ENCODE assay signal across 12 cellular contexts in the genomic region with DNA sequence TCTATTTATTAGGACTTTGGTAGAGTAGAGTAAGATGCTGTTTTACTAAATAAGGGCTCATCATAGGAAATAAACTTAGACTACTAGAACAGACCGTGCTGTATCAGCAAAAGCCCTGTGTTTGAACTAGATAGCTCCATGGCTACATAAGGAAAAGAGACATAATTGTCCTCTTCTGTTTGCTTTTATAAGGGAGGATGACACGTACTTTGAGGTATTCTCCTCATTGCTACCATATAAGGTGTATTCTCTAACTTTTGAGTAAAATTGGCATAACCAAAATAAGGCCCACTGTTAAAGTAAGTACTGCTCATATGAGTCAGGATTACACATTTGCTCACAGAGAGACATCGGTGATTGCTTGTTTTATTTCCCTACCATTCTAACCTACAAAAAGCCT.
DNase-seq lines count a peak whose midpoint lies in the region; ATAC-seq and TF ChIP-seq lines count a peak whose summit lies in the region.
"Had no signal": no experiment of that assay in that cellular context is flagged by ENCODE, and none has a peak within 500 bp of the region (broad histone marks: within the 10 kb centered on the region; RNA-seq: fewer than 3 reads in every experiment).

No MANE protein-coding gene starts in this region.

- WGBS in sigmoid colon, 2 donors, result 41 to 71% methylated on average over 3 of the region's 3 CpGs
- WGBS in suprapubic skin, result 89% methylated on average over 3 of the region's 3 CpGs
- 92 to 98% methylated on average over 3 of the region's 3 CpGs for WGBS in thyroid gland, 2 donors

- no peak for TF ChIP-seq CTCF in RWPE2 (IDR thresholded peaks at IDR 0.05; ENCODE audit: poor library complexity, severe bottlenecking)
- no peak for TF ChIP-seq CTCF in fibroblast of the aortic adventitia (IDR thresholded peaks at IDR 0.05; ENCODE audit: insufficient read depth, low read length)
- no peak for TF ChIP-seq CTCF in sigmoid colon (IDR thresholded peaks at IDR 0.05)
- TF ChIP-seq CTCF in suprapubic skin (IDR thresholded peaks at IDR 0.05), result no peak
- no peak for TF ChIP-seq CTCF in thyroid gland (IDR thresholded peaks at IDR 0.05)

- no peaks in the 10 kb centered on the region for H3K27me3 ChIP-seq in RWPE2 (ENCODE audit: insufficient read depth, poor library complexity, severe bottlenecking)
- no peaks in the 10 kb centered on the region for H3K27me3 ChIP-seq in sigmoid colon
- H3K27me3 ChIP-seq in suprapubic skin, result no peaks in the 10 kb centered on the region
- no peaks in the 10 kb centered on the region for H3K27me3 ChIP-seq in thyroid gland

- H3K4me3 ChIP-seq in RWPE2 (ENCODE audit: severe bottlenecking) (no peak overlapping the region), fibroblast of the aortic adventitia (ENCODE audit: low read depth, low read length) (no peak overlapping the region), sigmoid colon (no peak overlapping the region), suprapubic skin (no peak overlapping the region), thyroid gland (replicated peaks in 1 of 3) (no peak overlapping the region)

- intact Hi-C loops in sigmoid colon (cut with DNase I), result no loop called here
- intact Hi-C loops in thyroid gland (cut with DNase I), result no loop called here

- H3K27ac ChIP-seq in RWPE2 (ENCODE audit: poor library complexity, severe bottlenecking) (peak overlapping the region; percentile 88), sigmoid colon (peak overlapping the region in 3 of 4 donors; percentile 30 to 84 (median 52)), suprapubic skin (no peak overlapping the region), thyroid gland (no peak overlapping the region)

- H3K4me1 ChIP-seq in RWPE2 (ENCODE audit: insufficient read depth, poor library complexity, severe bottlenecking) (peaks cover 36% of the 10 kb centered on the region), sigmoid colon (peaks cover 0 to 65% (median 54%) of the 10 kb centered on the region in 4 donors), suprapubic skin (peaks cover 14% of the 10 kb centered on the region), thyroid gland (peaks cover 0 to 4% of the 10 kb centered on the region in 2 donors)

- H3K9me3 ChIP-seq in RWPE2 (ENCODE audit: severe bottlenecking) (no peaks in the 10 kb centered on the region), sigmoid colon (peaks cover 0 to 2% (median 0%) of the 10 kb centered on the region in 4 donors), suprapubic skin (no peaks in the 10 kb centered on the region), thyroid gland (no peaks in the 10 kb centered on the region)

- ATAC-seq in RWPE2 (ENCODE audit: low read depth), result peak; percentile 88
- no peak for ATAC-seq in HG03025 (IDR thresholded peaks at IDR 0.05; ENCODE audit: low FRiP score, unreplicated experiment)
- ATAC-seq: activated CD4-positive, CD25-positive, alpha-beta regulatory T cell treated with anti-CD3 and anti-CD28 coated beads, Interleukin-2, amount 50 U/mL, for 24 hours had no signal

- peak; percentile 97 for DNase-seq in EH (ENCODE audit: low read depth)
- DNase-seq in RWPE2 (ENCODE audit: low spot score), result no peak
- DNase-seq in fibroblast of the aortic adventitia (ENCODE audit: low read depth), result peak; percentile 53
- DNase-seq in sigmoid colon, result no peak
- DNase-seq in stimulated activated naive CD4-positive, alpha-beta T cell treated with Interleukin-2 at 50 U/mL for 16 hours (lab: John Stamatoyannopoulos, UW), result no peak
- DNase-seq in suprapubic skin (ENCODE audit: low spot score in 2 of 2), result no peak
- no peak for DNase-seq in thyroid gland
- DNase-seq: activated naive CD4-positive, alpha-beta T cell treated with anti-CD3 and anti-CD28 coated beads, Interleukin-2, amount 10 ng/mL, durations not matched to agents 7 days and 5 days; GF-D8; SHP77 treated with DMSO at 0.1 percent for 48 hours had no signal

- H3K36me3 ChIP-seq in RWPE2 (ENCODE audit: low read depth), result peaks cover 22% of the 10 kb centered on the region
- H3K36me3 ChIP-seq in sigmoid colon, result no peaks in the 10 kb centered on the region
- no peaks in the 10 kb centered on the region for H3K36me3 ChIP-seq in suprapubic skin
- no peaks in the 10 kb centered on the region for H3K36me3 ChIP-seq in thyroid gland

- TF ChIP-seq EP300 in sigmoid colon (IDR thresholded peaks at IDR 0.05) (peak; percentile 9 to 85 (median 56)), suprapubic skin (IDR thresholded peaks at IDR 0.05) (no peak)

- TF ChIP-seq POLR2A in sigmoid colon (IDR thresholded peaks at IDR 0.05) (no peak), suprapubic skin (IDR thresholded peaks at IDR 0.05) (no peak), thyroid gland (IDR thresholded peaks at IDR 0.05) (no peak)

Comparison
In these comparisons a context has a peak if more than half of its experiments do, and no peak if none do; other contexts are left out.
1. DNase-seq: peak in EH (single experiment) and fibroblast of the aortic adventitia (single experiment); none in RWPE2 (single experiment), sigmoid colon (single experiment), stimulated activated naive CD4-positive, alpha-beta T cell treated with Interleukin-2 at 50 U/mL for 16 hours (single experiment), suprapubic skin (0 of 2) and thyroid gland (0 of 2).
2. H3K27ac ChIP-seq: peak in RWPE2 (single experiment) and sigmoid colon (3 of 4); none in suprapubic skin (single experiment) and thyroid gland (0 of 3).